ENCODE assay signal across 21 cellular contexts in the genomic region with DNA sequence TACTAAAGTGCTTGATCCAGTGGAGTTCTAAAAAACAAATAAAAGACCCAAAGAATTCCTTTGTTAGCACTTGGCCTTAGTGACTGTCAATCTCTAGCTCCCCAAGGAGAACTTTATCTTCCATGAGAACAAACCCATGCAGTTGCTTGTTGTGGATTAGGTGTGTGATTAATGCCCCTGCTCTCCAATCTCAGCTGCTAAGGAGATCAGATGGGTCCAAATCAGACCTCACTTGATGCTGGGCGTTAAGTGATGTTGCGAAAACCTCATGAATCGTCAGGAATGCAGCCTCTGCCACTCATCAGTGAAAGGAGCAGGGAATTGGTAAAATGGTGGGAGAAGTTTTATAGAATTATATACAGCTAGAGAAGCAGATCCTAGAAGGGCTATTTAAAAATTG.
"Had no signal": no experiment of that assay in that cellular context is flagged by ENCODE, and none has a peak within 500 bp of the region (broad histone marks: within the 10 kb centered on the region; RNA-seq: fewer than 3 reads in every experiment).

No MANE protein-coding gene starts in this region.

- H3K27ac ChIP-seq: hepatocyte, sigmoid colon, testis, vagina had no signal

- H3K79me2 ChIP-seq: hepatocyte had no signal

- DNase-seq: activated gamma-delta T cell treated with Interleukin-2 at 50 U/mL for 16 hours; activated T-cell treated with anti-CD3 and anti-CD28 coated beads, Interleukin-2, amount 50 U/mL, for 1 hour; aorta; effector CD4-positive, alpha-beta T cell; glutamatergic neuron; left ventricle myocardium superior; mammary epithelial cell; midbrain; occipital lobe; retina; sigmoid colon; stimulated activated CD4-positive, alpha-beta T cell treated with anti-CD3 and anti-CD28 coated beads, Interleukin-4, amount 100 ng/mL, for 1 hour; stimulated activated naive CD4-positive, alpha-beta T cell; testis had no signal

- H3K4me2 ChIP-seq: hepatocyte had no signal

- H3K36me3 Mint-ChIP-seq: activated naive CD4-positive, alpha-beta T cell treated with anti-CD3 and anti-CD28 coated beads, Interleukin-2, amount 50 U/mL, for 24 hours; brain; type B pancreatic cell had no signal

- H3K4me1 Mint-ChIP-seq: activated naive CD4-positive, alpha-beta T cell treated with anti-CD3 and anti-CD28 coated beads, Interleukin-2, amount 50 U/mL, for 24 hours had no signal

- H3K27me3 ChIP-seq: hepatocyte, sigmoid colon, testis, vagina had no signal

- H3K9me3 Mint-ChIP-seq: activated naive CD4-positive, alpha-beta T cell treated with anti-CD3 and anti-CD28 coated beads, Interleukin-2, amount 50 U/mL, for 24 hours; brain; nephron; type B pancreatic cell had no signal

- H3K27ac Mint-ChIP-seq: activated naive CD4-positive, alpha-beta T cell treated with anti-CD3 and anti-CD28 coated beads, Interleukin-2, amount 50 U/mL, for 24 hours; brain; nephron; type B pancreatic cell had no signal

- H3K27me3 Mint-ChIP-seq: activated naive CD4-positive, alpha-beta T cell treated with anti-CD3 and anti-CD28 coated beads, Interleukin-2, amount 50 U/mL, for 24 hours had no signal

- H3K9me3 ChIP-seq: sigmoid colon, testis, vagina had no signal

- H3K4me1 ChIP-seq: sigmoid colon, testis, vagina had no signal

- H3K4me3 Mint-ChIP-seq: activated naive CD4-positive, alpha-beta T cell treated with anti-CD3 and anti-CD28 coated beads, Interleukin-2, amount 50 U/mL, for 24 hours; brain; nephron; type B pancreatic cell had no signal

- ATAC-seq: esophagus mucosa, left ventricle myocardium superior had no signal

- H2AFZ ChIP-seq: hepatocyte had no signal
